In genomic region chr17:9343513-9343912, GRCh38 we compare ENCODE assay signal across 29 cellular contexts.
DNase-seq lines count a peak whose midpoint lies in the region; ATAC-seq, FAIRE-seq and TF ChIP-seq lines count a peak whose summit lies in the region.
"Had no signal": no experiment of that assay in that cellular context is flagged by ENCODE, and none has a peak within 500 bp of the region (broad histone marks: within the 10 kb centered on the region; RNA-seq: fewer than 3 reads in every experiment).

No MANE protein-coding gene starts in this region.

- H4K91ac ChIP-seq in H1 (replicated peaks; ENCODE audit: insufficient read length, low read length) = no peak overlapping the region
- no peak overlapping the region for H4K91ac ChIP-seq in mesenchymal stem cell (ENCODE audit: low read length)

- H3K23me2 ChIP-seq in H1 (ENCODE audit: low read depth, low read length) = no peaks in the 10 kb centered on the region

- H3K56ac ChIP-seq in H1 (replicated peaks; ENCODE audit: insufficient read length, low read depth, low read length) = no peak overlapping the region

- H4K20me1 ChIP-seq in BLaER1 (peaks cover 9% of the 10 kb centered on the region; the same call in 1 of the 2 replicates), GM23338 (replicated peaks; ENCODE audit: insufficient read depth) (no peaks in the 10 kb centered on the region), H1 (replicated peaks in 1 of 2; ENCODE audit: control insufficient read depth in 1 of 2, insufficient read depth in 2 of 2, low read length in 2 of 2) (peaks cover 0 to 2% of the 10 kb centered on the region in 2 experiments)

- H2AFZ ChIP-seq in GM23338 (no peak overlapping the region), H1 (ENCODE audit: low read length) (no peak overlapping the region), mesenchymal stem cell (ENCODE audit: low read depth, low read length) (no peak overlapping the region)

- H3K9me3 ChIP-seq in BLaER1 (no peaks in the 10 kb centered on the region), H1 (ENCODE audit: insufficient read depth in 2 of 2, low read depth in 1 of 2, low read length in 1 of 2) (no peaks in the 10 kb centered on the region), mesenchymal stem cell (ENCODE audit: control insufficient read depth, low read length) (no peaks in the 10 kb centered on the region)
- H3K9me3 ChIP-seq: transverse colon had no signal

- no peak overlapping the region for H3K4me3 Mint-ChIP-seq in GM23338
- H3K4me3 Mint-ChIP-seq: activated naive CD8-positive, alpha-beta T cell treated with anti-CD3 and anti-CD28 coated beads for 36 hours; activated T-helper 17 cell treated with anti-CD3 and anti-CD28 coated beads, Interleukin-2, amount 50 U/mL, for 72 hours; CD8-positive, alpha-beta T cell; naive thymus-derived CD8-positive, alpha-beta T cell; T-cell had no signal

- H3K27me3 Mint-ChIP-seq in GM23338 (ENCODE audit: insufficient read depth, low read depth, poor library complexity) = peaks cover 23% of the 10 kb centered on the region
- H3K27me3 Mint-ChIP-seq: activated naive CD8-positive, alpha-beta T cell treated with anti-CD3 and anti-CD28 coated beads for 36 hours; activated T-helper 17 cell treated with anti-CD3 and anti-CD28 coated beads, Interleukin-2, amount 50 U/mL, for 72 hours; naive thymus-derived CD8-positive, alpha-beta T cell; T-cell had no signal

- peaks cover 27% of the 10 kb centered on the region for H3K4me1 Mint-ChIP-seq in GM23338

- H3K27me3 ChIP-seq in BLaER1 (no peaks in the 10 kb centered on the region), GM23338 (ENCODE audit: insufficient read depth) (no peaks in the 10 kb centered on the region), H1 (replicated peaks in 1 of 4; ENCODE audit: control insufficient read depth in 3 of 4, extremely low read depth in 1 of 4, insufficient read depth in 3 of 4, low read length in 3 of 4) (no peaks in the 10 kb centered on the region), mesenchymal stem cell (ENCODE audit: control insufficient read depth in 1 of 2, insufficient read depth in 1 of 2, low read length in 2 of 2) (no peaks in the 10 kb centered on the region)
- H3K27me3 ChIP-seq: transverse colon had no signal

- H3K4ac ChIP-seq in H1 (replicated peaks; ENCODE audit: insufficient read length, low read depth, low read length) (no peak overlapping the region), mesenchymal stem cell (ENCODE audit: low read depth in 1 of 2, low read length in 2 of 2) (no peak overlapping the region)

- no peaks in the 10 kb centered on the region for H3K79me2 ChIP-seq in GM23338 (replicated peaks; ENCODE audit: insufficient read depth)
- no peaks in the 10 kb centered on the region for H3K79me2 ChIP-seq in H1 (ENCODE audit: control insufficient read depth in 1 of 2, insufficient read depth in 2 of 2, low read length in 2 of 2)

- no peak overlapping the region for H3K27ac ChIP-seq in BLaER1
- H3K27ac ChIP-seq in GM23338 (ENCODE audit: low read depth) = no peak overlapping the region
- no peak overlapping the region for H3K27ac ChIP-seq in H1 (ENCODE audit: low read depth, low read length)
- H3K27ac ChIP-seq in mesenchymal stem cell (ENCODE audit: low read length, poor library complexity, severe bottlenecking) = no peak overlapping the region
- H3K27ac ChIP-seq: skin epidermis, transverse colon had no signal

- TF ChIP-seq POLR2A in H1 (IDR thresholded peaks at IDR 0.05; ENCODE audit: control extremely low read depth in 1 of 2, low read depth in 2 of 2, low read length in 2 of 2) (no peak), lower leg skin (IDR thresholded peaks at IDR 0.05) (no peak)

- H3K4me2 ChIP-seq in BLaER1 (peak overlapping the region; percentile 33; the same call in 1 of the 2 replicates), GM23338 (no peak overlapping the region), H1 (ENCODE audit: insufficient read depth in 1 of 2, low read depth in 2 of 2, low read length in 2 of 2) (no peak overlapping the region), mesenchymal stem cell (ENCODE audit: low read length, poor library complexity, severe bottlenecking) (no peak overlapping the region)

- H4K5ac ChIP-seq in H1 (ENCODE audit: insufficient read length, low read depth, low read length) = no peak overlapping the region

- H3K9ac ChIP-seq in BLaER1 (no peak overlapping the region), H1 (replicated peaks in 1 of 4; ENCODE audit: extremely low read depth in 1 of 4, low read depth in 3 of 4, low read length in 3 of 4) (no peak overlapping the region), mesenchymal stem cell (ENCODE audit: low read length) (no peak overlapping the region)

- H3F3A ChIP-seq in GM23338 (replicated peaks; ENCODE audit: low read depth) = no peaks in the 10 kb centered on the region

- CTCF ChIA-PET in H1 (lab: Charles Lee; ENCODE audit: partially characterized antibody) = no interaction called here

- H3K4me1 ChIP-seq in BLaER1 (peaks cover 21% of the 10 kb centered on the region), GM23338 (ENCODE audit: insufficient read depth) (peaks cover 10% of the 10 kb centered on the region), H1 (replicated peaks in 1 of 4; ENCODE audit: control insufficient read depth in 3 of 4, insufficient read depth in 4 of 4, low read length in 3 of 4) (peaks cover 0 to 3% (median 0%) of the 10 kb centered on the region in 4 experiments; a peak in 3 of 7 replicates), mesenchymal stem cell (ENCODE audit: control insufficient read depth, insufficient read depth, low read depth, low read length) (peaks cover 3% of the 10 kb centered on the region)
- H3K4me1 ChIP-seq: transverse colon had no signal

- H3K14ac ChIP-seq in H1 (ENCODE audit: insufficient read length) (no peak overlapping the region), mesenchymal stem cell (ENCODE audit: low read length in 2 of 2) (no peak overlapping the region)

- H2BK120ac ChIP-seq in H1 (replicated peaks; ENCODE audit: low read depth, low read length) (no peak overlapping the region), mesenchymal stem cell (ENCODE audit: low read depth, low read length) (no peak overlapping the region)

- TF ChIP-seq EP300 in H1 (IDR thresholded peaks at IDR 0.05; ENCODE audit: borderline replicate concordance in 1 of 2, low read depth in 2 of 2, low read length in 2 of 2) = no peak

- H3K27ac Mint-ChIP-seq in GM23338 = no peak overlapping the region; the same call in 1 of the 2 replicates
- H3K27ac Mint-ChIP-seq: activated naive CD8-positive, alpha-beta T cell treated with anti-CD3 and anti-CD28 coated beads for 36 hours; activated T-helper 17 cell treated with anti-CD3 and anti-CD28 coated beads, Interleukin-2, amount 50 U/mL, for 72 hours; CD8-positive, alpha-beta T cell; naive thymus-derived CD8-positive, alpha-beta T cell; T-cell had no signal

- H2BK5ac ChIP-seq in H1 (ENCODE audit: low read depth, low read length) (no peak overlapping the region), mesenchymal stem cell (ENCODE audit: low read depth, low read length, poor library complexity, severe bottlenecking) (no peak overlapping the region)

- H3K4me3 ChIP-seq in BLaER1 (no peak overlapping the region), GM23338 (no peak overlapping the region), H1 (ENCODE audit: extremely low read depth in 1 of 4, insufficient read depth in 2 of 4, low read depth in 3 of 4, low read length in 4 of 4) (no peak overlapping the region), mesenchymal stem cell (ENCODE audit: insufficient read depth in 1 of 2, low read depth in 1 of 2, low read length in 2 of 2) (no peak overlapping the region), lower leg skin (ENCODE audit: low read depth, poor library complexity, severe bottlenecking) (no peak overlapping the region)
- H3K4me3 ChIP-seq: skin epidermis, transverse colon had no signal

- no peak for TF ChIP-seq RAD21 in H1 (IDR thresholded peaks at IDR 0.05 in 1 of 2, conservative IDR thresholded peaks at IDR 0.05 in 1 of 2; ENCODE audit: low read depth in 2 of 2, low read length in 2 of 2)

- H3K36me3 Mint-ChIP-seq in GM23338 (ENCODE audit: low read depth) = no peaks in the 10 kb centered on the region
- H3K36me3 Mint-ChIP-seq: activated naive CD8-positive, alpha-beta T cell treated with anti-CD3 and anti-CD28 coated beads for 36 hours had no signal

- no peaks in the 10 kb centered on the region for H3K9me2 ChIP-seq in GM23338 (ENCODE audit: insufficient read depth)

- intact Hi-C loops in lower leg skin (cut with DNase I; ENCODE audit: low total_unique reads) = no loop called here

- H4K8ac ChIP-seq in H1 (ENCODE audit: extremely low read depth, insufficient read depth, low read length) (no peak overlapping the region), mesenchymal stem cell (ENCODE audit: low read length) (no peak overlapping the region)

- no peak overlapping the region for H2BK20ac ChIP-seq in H1 (ENCODE audit: low read length)

- H2BK12ac ChIP-seq in H1 (ENCODE audit: low read depth, low read length) (no peak overlapping the region), mesenchymal stem cell (ENCODE audit: low read length in 2 of 2) (no peak overlapping the region)

- H3K18ac ChIP-seq in H1 (ENCODE audit: extremely low read depth, low read length) = no peak overlapping the region
- H3K18ac ChIP-seq in mesenchymal stem cell (ENCODE audit: low read depth in 1 of 2, low read length in 2 of 2) = no peak overlapping the region

- POLR2A ChIA-PET in H1 (lab: Charles Lee; ENCODE audit: partially characterized antibody) = no interaction called here

- peak; percentile 87 for FAIRE-seq in H1 (lab: Jason Lieb, UNC)
- FAIRE-seq: colon, endometrium, GM12892, islet of Langerhans had no signal

- H3K23ac ChIP-seq in H1 (ENCODE audit: insufficient read length) = no peak overlapping the region
- no peak overlapping the region for H3K23ac ChIP-seq in mesenchymal stem cell (ENCODE audit: low read length in 2 of 2)

- H2AK5ac ChIP-seq in H1 (ENCODE audit: low read depth, low read length) = no peak overlapping the region
- no peak overlapping the region for H2AK5ac ChIP-seq in mesenchymal stem cell (ENCODE audit: low read length, severe bottlenecking)

- TF ChIP-seq CTCF in GM23338 (conservative IDR thresholded peaks at IDR 0.05; ENCODE audit: low read depth in 2 of 2) = no peak
- TF ChIP-seq CTCF in H1 (IDR thresholded peaks at IDR 0.05; ENCODE audit: control extremely low read depth in 1 of 3, insufficient read depth in 1 of 3, low read depth in 1 of 3, low read length in 3 of 3) = no peak
- no peak for TF ChIP-seq CTCF in lower leg skin (IDR thresholded peaks at IDR 0.05)

- no peaks in the 10 kb centered on the region for H3K36me3 ChIP-seq in BLaER1
- H3K36me3 ChIP-seq in GM23338 (ENCODE audit: insufficient read depth) = no peaks in the 10 kb centered on the region
- no peaks in the 10 kb centered on the region for H3K36me3 ChIP-seq in H1 (ENCODE audit: control insufficient read depth in 2 of 4, insufficient read depth in 4 of 4, low read length in 3 of 4)
- H3K36me3 ChIP-seq in mesenchymal stem cell (ENCODE audit: control insufficient read depth in 1 of 2, insufficient read depth in 2 of 2, low read depth in 1 of 2, low read length in 2 of 2) = no peaks in the 10 kb centered on the region
- H3K36me3 ChIP-seq: transverse colon had no signal

- ATAC-seq in GM23338 (peak; percentile 97), HG03175 (IDR thresholded peaks at IDR 0.05; ENCODE audit: unreplicated experiment) (no peak)
- ATAC-seq: activated T-helper 17 cell treated with anti-CD3 and anti-CD28 coated beads, Interleukin-2, amount 50 U/mL, for 72 hours; CD8-positive, alpha-beta T cell; naive thymus-derived CD8-positive, alpha-beta T cell; stimulated activated naive CD8-positive, alpha-beta T cell treated with anti-CD3 and anti-CD28 coated beads, Interleukin-15, Interleukin-2, amounts not matched to agents 100 U/mL and 50 U/mL, for 24 hours; T-cell had no signal

- DNase-seq in GM23338 (ENCODE audit: low spot score) (peak; percentile 59), H1 (ENCODE audit: low read depth in 1 of 2, low spot score in 2 of 2) (no peak), mesenchymal stem cell (peak; percentile 52), HUDEP-2 (lab: John Stamatoyannopoulos, UW; ENCODE audit: unreplicated experiment in 76 of 76) (no peak), lower leg skin (ENCODE audit: low spot score in 2 of 2) (no peak)
- DNase-seq in activated CD4-positive, alpha-beta T cell treated with anti-CD3 and anti-CD28 coated beads, Interleukin-2, amount 50 U/mL, for 4 hours = no peak
- DNase-seq: activated CD4-positive, alpha-beta T cell treated with anti-CD3 and anti-CD28 coated beads for 48 hours; activated naive CD8-positive, alpha-beta T cell treated with anti-CD3 and anti-CD28 coated beads for 36 hours; CD8-positive, alpha-beta T cell; DMS53; HCEC 1CT; head of caudate nucleus; Kasumi-1; naive thymus-derived CD8-positive, alpha-beta T cell; NCI-H1092 treated with DMSO at 0.1 percent for 48 hours; NCI-H2029 treated with DMSO at 0.1 percent for 48 hours; NCI-H526; posterior cingulate gyrus; stimulated activated naive CD8-positive, alpha-beta T cell treated with anti-CD3 and anti-CD28 coated beads, Interleukin-15, Interleukin-2, amounts not matched to agents 100 U/mL and 50 U/mL, for 24 hours; T-cell; transverse colon had no signal

- 39% methylated on average over 5 of the region's 5 CpGs; no CpG with 5 or more reads in 1 of the 2 experiments for WGBS in H1 (ENCODE audit: extremely low coverage in 1 of 2, insufficient coverage in 1 of 2, insufficient read length in 1 of 2, insufficient replicate concordance in 2 of 2, low coverage in 1 of 2, low lambda C conversion rate in 2 of 2, missing lambda C conversion rate in 1 of 2), 2 experiments
- 0% methylated on average over 1 of the region's 5 CpGs for WGBS in mesenchymal stem cell
- 66 to 69% methylated on average over 5 of the region's 5 CpGs for WGBS in lower leg skin, 2 donors

- H2BK15ac ChIP-seq in H1 (ENCODE audit: low read length) = no peak overlapping the region
- no peak overlapping the region for H2BK15ac ChIP-seq in mesenchymal stem cell (ENCODE audit: low read depth, poor library complexity, severe bottlenecking)

- H3K79me1 ChIP-seq in H1 (ENCODE audit: low read depth, low read length) (no peaks in the 10 kb centered on the region; the same call in 1 of the 2 replicates), mesenchymal stem cell (replicated peaks; ENCODE audit: low read length, poor library complexity, severe bottlenecking) (peaks cover 2% of the 10 kb centered on the region)

- 0 out of 3 replicates have a peak, but pooled peaks cover 2% of the 10 kb centered on the region for H3K9me3 Mint-ChIP-seq in GM23338
- H3K9me3 Mint-ChIP-seq: activated naive CD8-positive, alpha-beta T cell treated with anti-CD3 and anti-CD28 coated beads for 36 hours; activated T-helper 17 cell treated with anti-CD3 and anti-CD28 coated beads, Interleukin-2, amount 50 U/mL, for 72 hours; CD8-positive, alpha-beta T cell; T-cell had no signal

Comparison
In these comparisons a context has a peak if more than half of its experiments do, and no peak if none do; other contexts are left out.
1. DNase-seq: peak in GM23338 (single experiment) and mesenchymal stem cell (single experiment); none in H1 (0 of 2), HUDEP-2 (0 of 76), activated CD4-positive, alpha-beta T cell treated with anti-CD3 and anti-CD28 coated beads, Interleukin-2, amount 50 U/mL, for 4 hours (0 of 2) and lower leg skin (0 of 2).